In the genomic region with DNA sequence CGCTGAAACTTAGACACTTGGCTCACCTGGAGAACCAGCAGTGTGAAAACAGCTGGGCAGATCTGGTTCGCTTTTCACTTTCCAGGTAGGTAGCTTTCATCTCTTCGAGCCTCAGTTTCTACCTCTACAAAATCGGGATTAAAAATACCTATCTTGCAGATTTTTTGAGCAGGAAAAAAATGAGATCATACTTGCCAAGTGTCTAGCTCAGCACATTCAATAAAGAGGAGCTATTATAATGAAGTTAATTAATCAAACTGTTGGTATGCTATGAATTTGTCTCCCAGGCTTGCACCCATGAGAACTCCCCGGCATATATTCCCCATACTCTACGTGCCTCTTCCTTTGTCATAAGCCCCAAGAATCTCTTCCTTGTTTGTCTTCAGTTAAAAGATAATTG, we compare ENCODE assay signal across 21 cellular contexts.
"Had no signal": no experiment of that assay in that cellular context is flagged by ENCODE, and none has a peak within 500 bp of the region (broad histone marks: within the 10 kb centered on the region; RNA-seq: fewer than 3 reads in every experiment).

No MANE protein-coding gene starts in this region.

- H3K27ac ChIP-seq: SJSA1 had no signal

- H3K36me3 ChIP-seq: SJSA1 had no signal

- H3K4me3 Mint-ChIP-seq: IgD-negative memory B cell had no signal

- H3K27ac Mint-ChIP-seq: IgD-negative memory B cell had no signal

- DNase-seq: KBM-7, MV-4-11, NCI-H1092, NCI-H1436, NCI-H187, NCI-H2029, NCI-H2081 treated with DMSO at 0.1 percent for 48 hours, NCI-H2171, NCI-H226, NCI-H446, NCI-H510A, NCI-H524 treated with DMSO at 0.1 percent for 48 hours, NCI-H69, NCI-H774, Right ventricle myocardium superior, RPMI8226, SIG-M5 had no signal

- H3K36me3 Mint-ChIP-seq: IgD-negative memory B cell had no signal

- H3K27me3 Mint-ChIP-seq: IgD-negative memory B cell had no signal

- H3K4me3 ChIP-seq: SJSA1, SK-N-MC had no signal

- FAIRE-seq: RCC 7860 had no signal

- H3K9me3 ChIP-seq: SJSA1 had no signal

- H3K27me3 ChIP-seq: SJSA1 had no signal
